In genomic region chr11:33291004-33291777, GRCh38 we compare ENCODE assay signal across 8 cellular contexts. TPM values are rescaled to one million over a fixed set of nuclear protein-coding genes. Genes with fewer than 3 reads are reported as not detected.
DNase-seq lines count a peak whose midpoint lies in the region; ATAC-seq and TF ChIP-seq lines count a peak whose summit lies in the region.

No MANE protein-coding gene starts in this region.

- H3K36me3 ChIP-seq in heart right ventricle (peaks cover 0 to 52% (median 9%) of the 10 kb centered on the region in 9 donors), upper lobe of right lung (peaks cover 46% of the 10 kb centered on the region)

- H3K36me3 Mint-ChIP-seq in activated naive CD4-positive, alpha-beta T cell treated with anti-CD3 and anti-CD28 coated beads, Interleukin-2, amount 50 U/mL, for 24 hours = peaks cover 26% of the 10 kb centered on the region

- H3K9me3 ChIP-seq in heart right ventricle = no peaks in the 10 kb centered on the region
- H3K9me3 ChIP-seq in upper lobe of right lung = no peaks in the 10 kb centered on the region

- H3K9me3 Mint-ChIP-seq in activated naive CD4-positive, alpha-beta T cell treated with anti-CD3 and anti-CD28 coated beads, Interleukin-2, amount 50 U/mL, for 24 hours = no peaks in the 10 kb centered on the region

- peak overlapping the region; percentile 38 for H3K27ac Mint-ChIP-seq in activated naive CD4-positive, alpha-beta T cell treated with anti-CD3 and anti-CD28 coated beads, Interleukin-2, amount 50 U/mL, for 24 hours

- H3K4me1 ChIP-seq in heart right ventricle (peaks cover 4 to 87% (median 64%) of the 10 kb centered on the region in 9 donors), upper lobe of right lung (peaks cover 18% of the 10 kb centered on the region)

- H3K4me3 Mint-ChIP-seq in activated naive CD4-positive, alpha-beta T cell treated with anti-CD3 and anti-CD28 coated beads, Interleukin-2, amount 50 U/mL, for 24 hours = no peak overlapping the region

- intact Hi-C loops in heart right ventricle (cut with DNase I) = no loop called here
- intact Hi-C loops in upper lobe of right lung (cut with DNase I) = no loop called here

- no peak for DNase-seq in activated naive CD4-positive, alpha-beta T cell treated with Interleukin-2 at 50 U/mL for 16 hours
- peak in 1 of 2 donors; percentile 59 for DNase-seq in heart right ventricle
- DNase-seq in upper lobe of right lung = no peak
- no peak for DNase-seq in anterior cingulate cortex (lab: John Stamatoyannopoulos, UW)
- DNase-seq in SIG-M5 treated with dmso at 0.1 percent for 504 hours (lab: John Stamatoyannopoulos, UW; ENCODE audit: unreplicated experiment) = no peak
- no peak for DNase-seq in activated naive CD4-positive, alpha-beta T cell treated with anti-CD3 and anti-CD28 coated beads, Interleukin-2, amount 50 U/mL, for 16 hours

- H3K27ac ChIP-seq in heart right ventricle (peak overlapping the region; percentile 61 to 90 (median 86)), upper lobe of right lung (no peak overlapping the region)

- ATAC-seq in HG03354 (IDR thresholded peaks at IDR 0.05; ENCODE audit: poor library complexity, severe bottlenecking, unreplicated experiment) (peak; percentile 85), heart right ventricle (peak; percentile 71 to 97 (median 94)), upper lobe of right lung (peak; percentile 80)

- no peaks in the 10 kb centered on the region for H3K27me3 ChIP-seq in heart right ventricle
- H3K27me3 ChIP-seq in upper lobe of right lung = no peaks in the 10 kb centered on the region

- H3K4me3 ChIP-seq in heart right ventricle (peak overlapping the region in 6 of 10 donors; percentile 11 to 31 (median 17)), upper lobe of right lung (no peak overlapping the region)

- TF ChIP-seq CTCF in heart right ventricle (IDR thresholded peaks at IDR 0.05) (no peak), upper lobe of right lung (IDR thresholded peaks at IDR 0.05) (no peak)

- H3K27me3 Mint-ChIP-seq in activated naive CD4-positive, alpha-beta T cell treated with anti-CD3 and anti-CD28 coated beads, Interleukin-2, amount 50 U/mL, for 24 hours = no peaks in the 10 kb centered on the region

- WGBS in heart right ventricle, 2 donors = 15 to 19% methylated on average over 6 of the region's 6 CpGs

- H3K4me1 Mint-ChIP-seq in activated naive CD4-positive, alpha-beta T cell treated with anti-CD3 and anti-CD28 coated beads, Interleukin-2, amount 50 U/mL, for 24 hours = peaks cover 57% of the 10 kb centered on the region

RNA-seq across cellular contexts. Expression of gene HIPK3, which starts 34.0 kb away (rescaled TPM):
- total RNA-seq in heart right ventricle (100 to 1,000 TPM; 240 to 334 (median 290) TPM), upper lobe of right lung (146 TPM)
- 10 to 100 TPM; 15.9 to 32.4 TPM for polyA plus RNA-seq in heart right ventricle
